ENCODE assay signal across 1 cellular context in genomic region chr3:98732239-98733054, GRCh38.
TF ChIP-seq lines count a peak whose summit lies in the region.

No MANE protein-coding gene starts in this region.

TF ChIP-seq in HepG2, 621 proteins besides CTCF, POLR2A, EP300 and RAD21 (continued from another document and continues in another):
- TF ChIP-seq, protein P1, sequence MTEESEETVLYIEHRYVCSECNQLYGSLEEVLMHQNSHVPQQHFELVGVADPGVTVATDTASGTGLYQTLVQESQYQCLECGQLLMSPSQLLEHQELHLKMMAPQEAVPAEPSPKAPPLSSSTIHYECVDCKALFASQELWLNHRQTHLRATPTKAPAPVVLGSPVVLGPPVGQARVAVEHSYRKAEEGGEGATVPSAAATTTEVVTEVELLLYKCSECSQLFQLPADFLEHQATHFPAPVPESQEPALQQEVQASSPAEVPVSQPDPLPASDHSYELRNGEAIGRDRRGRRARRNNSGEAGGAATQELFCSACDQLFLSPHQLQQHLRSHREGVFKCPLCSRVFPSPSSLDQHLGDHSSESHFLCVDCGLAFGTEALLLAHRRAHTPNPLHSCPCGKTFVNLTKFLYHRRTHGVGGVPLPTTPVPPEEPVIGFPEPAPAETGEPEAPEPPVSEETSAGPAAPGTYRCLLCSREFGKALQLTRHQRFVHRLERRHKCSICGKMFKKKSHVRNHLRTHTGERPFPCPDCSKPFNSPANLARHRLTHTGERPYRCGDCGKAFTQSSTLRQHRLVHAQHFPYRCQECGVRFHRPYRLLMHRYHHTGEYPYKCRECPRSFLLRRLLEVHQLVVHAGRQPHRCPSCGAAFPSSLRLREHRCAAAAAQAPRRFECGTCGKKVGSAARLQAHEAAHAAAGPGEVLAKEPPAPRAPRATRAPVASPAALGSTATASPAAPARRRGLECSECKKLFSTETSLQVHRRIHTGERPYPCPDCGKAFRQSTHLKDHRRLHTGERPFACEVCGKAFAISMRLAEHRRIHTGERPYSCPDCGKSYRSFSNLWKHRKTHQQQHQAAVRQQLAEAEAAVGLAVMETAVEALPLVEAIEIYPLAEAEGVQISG (CRISPR knock-in tag; IDR thresholded peaks at IDR 0.05), result peak; percentile 17; the same call in 1 of the 2 replicates
- TF ChIP-seq ZSCAN30 (CRISPR knock-in tag; IDR thresholded peaks at IDR 0.05) (0 out of 2 replicates have a peak, but pooled peaks have one; percentile 19), SP1 (IDR thresholded peaks at IDR 0.05) (no peak), SP1 (CRISPR knock-in tag; IDR thresholded peaks at IDR 0.05) (no peak), WIZ (CRISPR knock-in tag; IDR thresholded peaks at IDR 0.05) (no peak), ZNF326 (CRISPR knock-in tag; IDR thresholded peaks at IDR 0.05; ENCODE audit: borderline replicate concordance) (no peak), CBFB (CRISPR knock-in tag; IDR thresholded peaks at IDR 0.05) (0 out of 2 replicates have a peak, but pooled peaks have one; percentile 20), PRDM10 (CRISPR knock-in tag; IDR thresholded peaks at IDR 0.05; ENCODE audit: low read depth) (peak; percentile 40; the same call in 1 of the 2 replicates), ZNF501 (CRISPR knock-in tag; IDR thresholded peaks at IDR 0.05) (peak; percentile 85), ZNF841 (CRISPR knock-in tag; IDR thresholded peaks at IDR 0.05; ENCODE audit: borderline replicate concordance) (no peak), RERE (CRISPR knock-in tag; IDR thresholded peaks at IDR 0.05; ENCODE audit: low read depth) (no peak), CENPBD1 (CRISPR knock-in tag; IDR thresholded peaks at IDR 0.05; ENCODE audit: borderline replicate concordance, low read depth) (no peak), SRF (IDR thresholded peaks at IDR 0.05; ENCODE audit: low read depth, low read length) (no peak), ZNF883 (CRISPR knock-in tag; IDR thresholded peaks at IDR 0.05; ENCODE audit: not compliant biosample characterization) (peak; percentile 27), MEF2D (CRISPR knock-in tag; IDR thresholded peaks at IDR 0.05) (no peak; the same call in 1 of the 2 replicates), ZNF652 (CRISPR knock-in tag; IDR thresholded peaks at IDR 0.05; ENCODE audit: borderline replicate concordance, low read depth) (no peak), TOPORS (CRISPR knock-in tag; IDR thresholded peaks at IDR 0.05) (no peak), RFX3 (CRISPR knock-in tag; IDR thresholded peaks at IDR 0.05) (no peak), MXI1 (IDR thresholded peaks at IDR 0.05; ENCODE audit: borderline replicate concordance, low read depth, low read length) (0 out of 3 replicates have a peak, but pooled peaks have one; percentile 44), ZNF816 (CRISPR knock-in tag; IDR thresholded peaks at IDR 0.05; ENCODE audit: borderline replicate concordance) (no peak), ZNF329 (CRISPR knock-in tag; IDR thresholded peaks at IDR 0.05; ENCODE audit: low read depth) (no peak), ZNF614 (CRISPR knock-in tag; IDR thresholded peaks at IDR 0.05; ENCODE audit: borderline replicate concordance) (no peak), ZBED4 (CRISPR knock-in tag; IDR thresholded peaks at IDR 0.05; ENCODE audit: borderline replicate concordance) (no peak), U2AF2 (IDR thresholded peaks at IDR 0.05; ENCODE audit: low read depth, low read length) (no peak), MTA3 (CRISPR knock-in tag; IDR thresholded peaks at IDR 0.05) (no peak), AHDC1 (CRISPR knock-in tag; IDR thresholded peaks at IDR 0.05; ENCODE audit: borderline replicate concordance) (no peak)
- TF ChIP-seq, protein P2, sequence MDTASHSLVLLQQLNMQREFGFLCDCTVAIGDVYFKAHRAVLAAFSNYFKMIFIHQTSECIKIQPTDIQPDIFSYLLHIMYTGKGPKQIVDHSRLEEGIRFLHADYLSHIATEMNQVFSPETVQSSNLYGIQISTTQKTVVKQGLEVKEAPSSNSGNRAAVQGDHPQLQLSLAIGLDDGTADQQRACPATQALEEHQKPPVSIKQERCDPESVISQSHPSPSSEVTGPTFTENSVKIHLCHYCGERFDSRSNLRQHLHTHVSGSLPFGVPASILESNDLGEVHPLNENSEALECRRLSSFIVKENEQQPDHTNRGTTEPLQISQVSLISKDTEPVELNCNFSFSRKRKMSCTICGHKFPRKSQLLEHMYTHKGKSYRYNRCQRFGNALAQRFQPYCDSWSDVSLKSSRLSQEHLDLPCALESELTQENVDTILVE (CRISPR knock-in tag; IDR thresholded peaks at IDR 0.05), result no peak; the same call in 1 of the 2 replicates
- TF ChIP-seq, protein P3, sequence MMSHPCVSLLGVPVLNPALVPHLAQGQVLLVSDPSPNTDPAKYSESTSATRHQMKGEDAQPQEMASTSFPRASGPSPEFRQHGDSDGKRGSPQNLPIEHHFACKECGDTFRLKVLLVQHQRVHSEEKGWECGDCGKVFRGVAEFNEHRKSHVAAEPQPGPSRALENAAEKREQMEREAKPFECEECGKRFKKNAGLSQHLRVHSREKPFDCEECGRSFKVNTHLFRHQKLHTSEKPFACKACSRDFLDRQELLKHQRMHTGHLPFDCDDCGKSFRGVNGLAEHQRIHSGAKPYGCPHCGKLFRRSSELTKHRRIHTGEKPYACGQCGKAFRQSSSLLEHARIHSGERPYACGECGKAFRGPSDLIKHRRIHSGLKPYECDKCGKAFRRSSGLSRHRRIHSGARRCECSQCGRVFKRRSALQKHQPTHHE (CRISPR knock-in tag; IDR thresholded peaks at IDR 0.05; ENCODE audit: borderline replicate concordance), result no peak; the same call in 1 of the 2 replicates
